In the genomic region with DNA sequence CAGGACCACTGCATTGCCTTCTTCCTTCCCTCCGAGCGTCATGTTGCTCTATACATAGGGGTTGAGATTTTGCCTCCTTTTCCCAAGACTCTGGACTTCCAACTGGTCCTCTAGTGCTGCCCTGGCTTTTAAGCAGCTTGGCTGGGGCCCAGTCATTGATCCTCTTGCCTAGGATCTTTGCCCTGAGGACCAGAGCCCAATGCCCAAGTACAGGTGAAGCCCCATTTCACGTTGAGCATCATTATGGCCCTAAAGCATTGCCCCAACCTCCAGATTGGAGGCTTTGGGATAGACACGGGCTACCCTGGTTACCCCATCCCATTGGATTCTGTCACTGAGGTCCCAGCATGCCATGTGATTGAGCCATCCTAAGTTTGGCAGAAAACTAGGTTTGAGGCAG, we compare ENCODE assay signal across 36 cellular contexts. TPM values are rescaled to one million over a fixed set of nuclear protein-coding genes. Genes with fewer than 3 reads are reported as not detected.
"Had no signal": no experiment of that assay in that cellular context is flagged by ENCODE, and none has a peak within 500 bp of the region (broad histone marks: within the 10 kb centered on the region; RNA-seq: fewer than 3 reads in every experiment).

No MANE protein-coding gene starts in this region.

- H3K4me2 ChIP-seq: KMS-11 had no signal

- H3K36me3 ChIP-seq: MG63 had no signal

- H3K9me3 ChIP-seq: MG63 had no signal

- H3K4me3 ChIP-seq: MG63 had no signal

- H3K27me3 ChIP-seq: MG63 had no signal

- DNase-seq: Karpas-422, Kasumi-1, KG1, MG63, MM.1S, MV-4-11, NCI-H1048, NCI-H1092, NCI-H1092 treated with DMSO at 0.1 percent for 48 hours, NCI-H1105, NCI-H1105 treated with DMSO at 0.1 percent for 48 hours, NCI-H1417, NCI-H1417 treated with DMSO at 0.1 percent for 48 hours, NCI-H1436, NCI-H1436 treated with DMSO at 0.1 percent for 48 hours, NCI-H146, NCI-H1694, NCI-H1694 treated with DMSO at 0.1 percent for 48 hours, NCI-H187, NCI-H187 treated with DMSO at 0.1 percent for 48 hours, NCI-H1930, NCI-H2029, NCI-H2029 treated with DMSO at 0.1 percent for 48 hours, NCI-H2081, NCI-H2081 treated with DMSO at 0.1 percent for 48 hours, NCI-H2107, NCI-H2171, NCI-H2171 treated with DMSO at 0.1 percent for 48 hours, NCI-H2227 treated with DMSO at 0.1 percent for 48 hours, NCI-H226, NCI-H345, NCI-H446, NCI-H446 treated with DMSO at 0.1 percent for 48 hours had no signal

- H3K9ac ChIP-seq: KMS-11 had no signal

- H3K27ac ChIP-seq: KMS-11 had no signal

RNA-seq across cellular contexts. Expression of a gene that starts 47.7 kb away (rescaled TPM):
- total RNA-seq: MCF 10A had no signal

RNA-seq across cellular contexts. Expression of a gene that starts 50.7 kb away (rescaled TPM):
- total RNA-seq: LHCN-M2, MCF 10A had no signal
